In genomic region chr15:93072011-93072410, GRCh38 we compare ENCODE assay signal across 9 cellular contexts. TPM values are rescaled to one million over a fixed set of nuclear protein-coding genes. Genes with fewer than 3 reads are reported as not detected.
DNase-seq lines count a peak whose midpoint lies in the region; ATAC-seq and TF ChIP-seq lines count a peak whose summit lies in the region.
"Had no signal": no experiment of that assay in that cellular context is flagged by ENCODE, and none has a peak within 500 bp of the region (broad histone marks: within the 10 kb centered on the region; RNA-seq: fewer than 3 reads in every experiment).

No MANE protein-coding gene starts in this region.

- H3K9ac ChIP-seq in NT2/D1 (ENCODE audit: insufficient read length, low read depth), result peak overlapping the region; percentile 97

- H3K4me3 Mint-ChIP-seq in nephron progenitor cell, result peak overlapping the region; percentile 98

- H3K9me3 ChIP-seq in NT2/D1 (ENCODE audit: insufficient read depth, low read length), result no peaks in the 10 kb centered on the region

- H3K36me3 ChIP-seq in NT2/D1 (ENCODE audit: insufficient read depth, insufficient read length, low read length), result peaks cover 13% of the 10 kb centered on the region

- ATAC-seq in HG03442 (IDR thresholded peaks at IDR 0.05; ENCODE audit: unreplicated experiment) (no peak), HG03378 (IDR thresholded peaks at IDR 0.05; ENCODE audit: unreplicated experiment) (no peak)

- H3K27me3 ChIP-seq in NT2/D1 (ENCODE audit: insufficient read depth, insufficient read length), result peaks cover 23% of the 10 kb centered on the region

- peaks cover 69% of the 10 kb centered on the region for H3K4me1 Mint-ChIP-seq in nephron progenitor cell

- no peaks in the 10 kb centered on the region for H3K9me3 Mint-ChIP-seq in nephron progenitor cell

- peaks cover 14% of the 10 kb centered on the region for H3K36me3 Mint-ChIP-seq in nephron progenitor cell (ENCODE audit: low read depth)

- peak overlapping the region; percentile 84 for H3K4me3 ChIP-seq in NT2/D1 (ENCODE audit: insufficient read length, low read depth)
- peak overlapping the region; percentile 43 for H3K4me3 ChIP-seq in epithelial cell of proximal tubule (ENCODE audit: low read depth, low read length)

- peaks cover 11% of the 10 kb centered on the region for H3K27me3 Mint-ChIP-seq in nephron progenitor cell (ENCODE audit: low read depth, poor library complexity)

- TF ChIP-seq CTCF in epithelial cell of proximal tubule (conservative IDR thresholded peaks at IDR 0.05; ENCODE audit: low read depth, low read length) (no peak), nephron progenitor cell (IDR thresholded peaks at IDR 0.05) (no peak)

- H3K4me1 ChIP-seq in NT2/D1 (ENCODE audit: insufficient read depth, insufficient read length), result peaks cover 19% of the 10 kb centered on the region

- peak overlapping the region; percentile 99 for H3K27ac Mint-ChIP-seq in nephron progenitor cell

- DNase-seq in AG08396 (ENCODE audit: low spot score) (peak; percentile 58), NT2/D1 (ENCODE audit: low read depth, low spot score) (no peak), epithelial cell of proximal tubule (ENCODE audit: low read depth) (no peak), nephron progenitor cell (no peak), iPS-NIHi7 (ENCODE audit: extremely low spot score) (no peak), SHP77 treated with DMSO at 0.1 percent for 48 hours (lab: John Stamatoyannopoulos, UW) (no peak)

RNA-seq across cellular contexts. Expression of gene RGMA, which starts 17.0 kb away (rescaled TPM):
- total RNA-seq in epithelial cell of proximal tubule, result 0.36 and 0.40 TPM in 2 replicates
- total RNA-seq: M059J had no signal
